1 cellular context compared by ENCODE assay signal in the genomic region with DNA sequence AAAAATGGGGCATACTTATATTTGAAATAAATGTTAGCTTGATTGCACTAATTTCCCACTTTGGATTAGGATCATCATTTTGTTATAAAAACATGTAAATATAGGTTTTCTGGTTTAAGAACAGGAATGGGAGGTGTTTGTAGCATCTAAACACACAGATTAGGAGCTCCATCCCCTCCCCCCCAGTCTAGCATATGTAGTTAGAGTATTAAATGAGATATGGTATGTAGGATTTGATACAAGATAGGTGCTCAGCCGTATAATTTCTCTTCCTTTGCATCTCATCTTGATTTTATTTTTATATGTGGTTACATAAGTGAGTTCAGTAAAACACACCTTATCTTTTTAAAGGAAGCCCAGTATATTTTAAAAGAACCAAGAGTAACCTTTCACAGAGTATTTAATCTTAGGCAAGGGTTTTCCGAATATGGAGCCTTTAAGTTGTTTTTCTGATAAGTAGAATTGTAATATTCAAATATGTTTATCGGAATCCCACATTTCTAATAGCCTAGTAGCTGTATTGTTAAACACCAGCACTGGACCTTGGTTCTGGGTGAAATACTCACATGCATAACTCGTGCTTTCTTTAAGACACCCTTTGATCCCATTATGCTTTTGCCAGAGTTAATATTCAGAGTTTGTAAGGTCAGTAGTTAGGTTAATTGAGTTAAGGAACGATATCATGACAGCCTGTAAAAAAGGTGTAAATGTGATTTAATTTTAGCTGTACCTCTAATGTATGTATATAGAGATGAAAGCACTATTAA.
TF ChIP-seq lines count a peak whose summit lies in the region.

No MANE protein-coding gene starts in this region.

TF ChIP-seq in K562, 482 proteins besides CTCF, POLR2A, EP300 and RAD21:
- TF ChIP-seq, protein P1, sequence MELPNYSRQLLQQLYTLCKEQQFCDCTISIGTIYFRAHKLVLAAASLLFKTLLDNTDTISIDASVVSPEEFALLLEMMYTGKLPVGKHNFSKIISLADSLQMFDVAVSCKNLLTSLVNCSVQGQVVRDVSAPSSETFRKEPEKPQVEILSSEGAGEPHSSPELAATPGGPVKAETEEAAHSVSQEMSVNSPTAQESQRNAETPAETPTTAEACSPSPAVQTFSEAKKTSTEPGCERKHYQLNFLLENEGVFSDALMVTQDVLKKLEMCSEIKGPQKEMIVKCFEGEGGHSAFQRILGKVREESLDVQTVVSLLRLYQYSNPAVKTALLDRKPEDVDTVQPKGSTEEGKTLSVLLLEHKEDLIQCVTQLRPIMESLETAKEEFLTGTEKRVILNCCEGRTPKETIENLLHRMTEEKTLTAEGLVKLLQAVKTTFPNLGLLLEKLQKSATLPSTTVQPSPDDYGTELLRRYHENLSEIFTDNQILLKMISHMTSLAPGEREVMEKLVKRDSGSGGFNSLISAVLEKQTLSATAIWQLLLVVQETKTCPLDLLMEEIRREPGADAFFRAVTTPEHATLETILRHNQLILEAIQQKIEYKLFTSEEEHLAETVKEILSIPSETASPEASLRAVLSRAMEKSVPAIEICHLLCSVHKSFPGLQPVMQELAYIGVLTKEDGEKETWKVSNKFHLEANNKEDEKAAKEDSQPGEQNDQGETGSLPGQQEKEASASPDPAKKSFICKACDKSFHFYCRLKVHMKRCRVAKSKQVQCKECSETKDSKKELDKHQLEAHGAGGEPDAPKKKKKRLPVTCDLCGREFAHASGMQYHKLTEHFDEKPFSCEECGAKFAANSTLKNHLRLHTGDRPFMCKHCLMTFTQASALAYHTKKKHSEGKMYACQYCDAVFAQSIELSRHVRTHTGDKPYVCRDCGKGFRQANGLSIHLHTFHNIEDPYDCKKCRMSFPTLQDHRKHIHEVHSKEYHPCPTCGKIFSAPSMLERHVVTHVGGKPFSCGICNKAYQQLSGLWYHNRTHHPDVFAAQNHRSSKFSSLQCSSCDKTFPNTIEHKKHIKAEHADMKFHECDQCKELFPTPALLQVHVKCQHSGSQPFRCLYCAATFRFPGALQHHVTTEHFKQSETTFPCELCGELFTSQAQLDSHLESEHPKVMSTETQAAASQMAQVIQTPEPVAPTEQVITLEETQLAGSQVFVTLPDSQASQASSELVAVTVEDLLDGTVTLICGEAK (IDR thresholded peaks at IDR 0.05): no peak
- TF ChIP-seq, protein P1 (CRISPR knock-in tag; IDR thresholded peaks at IDR 0.05): no peak
- TF ChIP-seq ZC3H8 (IDR thresholded peaks at IDR 0.05) (no peak), ZNF146 (CRISPR knock-in tag; IDR thresholded peaks at IDR 0.05; ENCODE audit: unreplicated experiment) (no peak), MXI1 (IDR thresholded peaks at IDR 0.05; ENCODE audit: low read depth, low read length) (no peak), NCOA6 (IDR thresholded peaks at IDR 0.05) (no peak), ZBTB34 (CRISPR knock-in tag; IDR thresholded peaks at IDR 0.05) (no peak), CBFA2T2 (conservative IDR thresholded peaks at IDR 0.05) (no peak), RBFOX2 (IDR thresholded peaks at IDR 0.05; ENCODE audit: low read depth, low read length) (0 out of 2 replicates have a peak, but pooled peaks have one; percentile 10), PRPF4 (IDR thresholded peaks at IDR 0.05; ENCODE audit: insufficient read depth, low read depth, low read length, poor library complexity, severe bottlenecking) (no peak)
